ENCODE assay signal across 13 cellular contexts in the genomic region with DNA sequence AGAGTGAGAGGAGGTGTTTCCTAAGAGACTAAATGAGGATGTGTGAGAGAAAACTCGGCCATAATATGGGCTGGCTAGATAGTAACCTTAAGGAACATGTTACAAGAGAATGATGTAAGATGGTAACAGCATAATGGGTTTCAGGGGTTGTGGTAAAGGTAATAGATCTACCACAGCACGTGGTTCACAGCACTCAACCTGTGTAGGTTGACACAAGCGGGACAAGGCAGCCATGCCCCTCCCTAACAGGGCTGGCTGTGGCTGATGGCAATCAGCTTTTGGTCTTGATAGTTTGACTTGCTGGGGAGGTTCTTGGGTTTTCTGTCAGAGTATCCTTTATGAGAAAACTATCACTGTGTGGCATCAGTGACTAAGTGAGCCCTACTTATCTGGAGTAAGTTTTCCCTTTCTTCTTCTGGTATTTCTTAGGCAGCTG.
DNase-seq lines count a peak whose midpoint lies in the region; ATAC-seq, FAIRE-seq and TF ChIP-seq lines count a peak whose summit lies in the region.
"Had no signal": no experiment of that assay in that cellular context is flagged by ENCODE, and none has a peak within 500 bp of the region (broad histone marks: within the 10 kb centered on the region; RNA-seq: fewer than 3 reads in every experiment).

No MANE protein-coding gene starts in this region.

- H3K4me2 ChIP-seq in K562 (ENCODE audit: insufficient read depth, low read length): no peak overlapping the region

- no peak for FAIRE-seq in K562 (lab: Jason Lieb, UNC)
- FAIRE-seq: colon, D721Med, GM18507 had no signal

- H4K20me1 ChIP-seq in K562 (replicated peaks; ENCODE audit: control insufficient read depth, insufficient read depth, low read length): no peaks in the 10 kb centered on the region

- DNase-seq in K562 (ENCODE audit: extremely low read depth in 1 of 4, low spot score in 3 of 4) (peak in 3 of 4 experiments; percentile 20 to 35 (median 25)), NCI-H1694 (lab: John Stamatoyannopoulos, UW) (no peak), prostate gland (ENCODE audit: low spot score) (no peak), transverse colon (no peak)
- DNase-seq: foreskin fibroblast, upper lobe of left lung had no signal

- TF ChIP-seq EP300 in K562 (IDR thresholded peaks at IDR 0.05; ENCODE audit: low read length) (no peak), transverse colon (IDR thresholded peaks at IDR 0.05; ENCODE audit: low read depth) (no peak)

- POLR2A ChIA-PET in K562 (lab: Yijun Ruan, JAX): interaction anchor here (0.9 kb wide), 1 partner anchor 10 kb away, joined by 4 read pairs; no protein-coding TSS in a partner anchor

- TF ChIP-seq POLR2A in K562 (conservative IDR thresholded peaks at IDR 0.05) (no peak), prostate gland (IDR thresholded peaks at IDR 0.05) (no peak), transverse colon (IDR thresholded peaks at IDR 0.05) (no peak)

- TF ChIP-seq CTCF in K562 (IDR thresholded peaks at IDR 0.05 in 2 of 3, conservative IDR thresholded peaks at IDR 0.05 in 1 of 3; ENCODE audit: insufficient read depth in 2 of 3, low read depth in 1 of 3, low read length in 3 of 3) (no peak), prostate gland (IDR thresholded peaks at IDR 0.05) (no peak), transverse colon (IDR thresholded peaks at IDR 0.05) (no peak)

- H3K4me3 ChIP-seq in K562 (no peak overlapping the region), prostate gland (no peak overlapping the region), transverse colon (no peak overlapping the region)
- H3K4me3 ChIP-seq: upper lobe of left lung had no signal

- no peak overlapping the region for H3K27ac ChIP-seq in K562 (ENCODE audit: extremely low read depth, low read depth, low read length)
- no peak overlapping the region for H3K27ac ChIP-seq in prostate gland
- H3K27ac ChIP-seq in transverse colon: no peak overlapping the region
- H3K27ac ChIP-seq: parathyroid adenoma, upper lobe of left lung had no signal

- H3K79me2 ChIP-seq in K562 (ENCODE audit: control insufficient read depth, insufficient read depth, low read length): no peaks in the 10 kb centered on the region

- H2AFZ ChIP-seq in K562 (ENCODE audit: low read depth, low read length): peak overlapping the region; percentile 27; the same call in 1 of the 2 replicates
- H2AFZ ChIP-seq: parathyroid adenoma had no signal

- no peaks in the 10 kb centered on the region for H3K9me3 ChIP-seq in K562 (replicated peaks; ENCODE audit: control insufficient read depth, insufficient read depth, low read depth, low read length)
- H3K9me3 ChIP-seq in prostate gland: no peaks in the 10 kb centered on the region
- H3K9me3 ChIP-seq in transverse colon: no peaks in the 10 kb centered on the region
- H3K9me3 ChIP-seq: upper lobe of left lung had no signal

- no TSS peak for BruUV-seq in K562 (replicated peaks; lab: Mats Ljungman, UMichigan)

- no peak overlapping the region for H3K9ac ChIP-seq in K562 (ENCODE audit: insufficient read depth in 1 of 2, low read depth in 2 of 2, low read length in 2 of 2)
- H3K9ac ChIP-seq: parathyroid adenoma had no signal

- H3K4me1 ChIP-seq in K562 (replicated peaks in 1 of 2; ENCODE audit: control insufficient read depth in 2 of 2, insufficient read depth in 2 of 2, low read length in 2 of 2): peaks cover 0 to 6% of the 10 kb centered on the region in 2 experiments; a peak in 1 of 5 replicates
- no peaks in the 10 kb centered on the region for H3K4me1 ChIP-seq in prostate gland (replicated peaks)
- peaks cover 0 to 6% (median 1%) of the 10 kb centered on the region in 4 donors for H3K4me1 ChIP-seq in transverse colon
- H3K4me1 ChIP-seq: upper lobe of left lung had no signal

- 0 out of 5 replicates have a peak, but pooled peaks cover 0 to 3% of the 10 kb centered on the region in 2 experiments for H3K27me3 ChIP-seq in K562 (ENCODE audit: control insufficient read depth in 2 of 2, insufficient read depth in 2 of 2, low read length in 2 of 2)
- no peaks in the 10 kb centered on the region for H3K27me3 ChIP-seq in prostate gland (replicated peaks; ENCODE audit: insufficient read depth)
- no peaks in the 10 kb centered on the region for H3K27me3 ChIP-seq in transverse colon
- H3K27me3 ChIP-seq: upper lobe of left lung had no signal

- H3K9me1 ChIP-seq in K562 (ENCODE audit: control insufficient read depth, insufficient read depth, low read length): no peaks in the 10 kb centered on the region

- no peak for TF ChIP-seq RAD21 in K562 (CRISPR knock-in tag; conservative IDR thresholded peaks at IDR 0.05 in 1 of 2, IDR thresholded peaks at IDR 0.05 in 1 of 2)

- H3K36me3 ChIP-seq in K562 (ENCODE audit: control insufficient read depth, insufficient read depth, low read length): no peaks in the 10 kb centered on the region
- H3K36me3 ChIP-seq in prostate gland: no peaks in the 10 kb centered on the region
- H3K36me3 ChIP-seq in transverse colon: no peaks in the 10 kb centered on the region

- ATAC-seq in GM18511 (IDR thresholded peaks at IDR 0.05; ENCODE audit: unreplicated experiment): peak; percentile 75
- ATAC-seq in GM19397 (IDR thresholded peaks at IDR 0.05; ENCODE audit: unreplicated experiment): peak; percentile 77
- ATAC-seq in HG03135 (IDR thresholded peaks at IDR 0.05; ENCODE audit: unreplicated experiment): peak; percentile 70
- ATAC-seq in K562: peak; percentile 64

- intact Hi-C loops in K562 (cut with micrococcal nuclease): no loop called here
- intact Hi-C loops in prostate gland (cut with DNase I): no loop called here
- intact Hi-C loops in transverse colon (cut with DNase I; ENCODE audit: low total_unique reads): no loop called here

- 8% methylated on average over 3 of the region's 3 CpGs for whole genome bisulfite sequencing in K562 (ENCODE audit: insufficient coverage, low coverage, missing lambda C conversion rate)
- WGBS in prostate gland: 73% methylated on average over 3 of the region's 3 CpGs
- 78 to 82% methylated on average over 3 of the region's 3 CpGs for WGBS in transverse colon (ENCODE audit: low coverage in 1 of 2), 2 donors

- in situ Hi-C loops in K562 (cut with MboI) (no loop called here), transverse colon (cut with MboI; ENCODE audit: low pct_ligation_motif_present in 1 of 4, low pct_unique_long_range_greater_than_20kb in 1 of 4, low sequenced_read_pairs in 3 of 4) (loop anchor here in 3 of 4 donors (25.0 kb wide), 2 partner anchors 269 to 294 kb away; no protein-coding TSS in a partner anchor)

- CTCF ChIA-PET in K562 (lab: Yijun Ruan, JAX; ENCODE audit: low intra/inter-chr PET ratio): no interaction called here

TF ChIP-seq in K562, 482 proteins besides CTCF, POLR2A, EP300 and RAD21 (continues in another document):
- TF ChIP-seq, protein P1, sequence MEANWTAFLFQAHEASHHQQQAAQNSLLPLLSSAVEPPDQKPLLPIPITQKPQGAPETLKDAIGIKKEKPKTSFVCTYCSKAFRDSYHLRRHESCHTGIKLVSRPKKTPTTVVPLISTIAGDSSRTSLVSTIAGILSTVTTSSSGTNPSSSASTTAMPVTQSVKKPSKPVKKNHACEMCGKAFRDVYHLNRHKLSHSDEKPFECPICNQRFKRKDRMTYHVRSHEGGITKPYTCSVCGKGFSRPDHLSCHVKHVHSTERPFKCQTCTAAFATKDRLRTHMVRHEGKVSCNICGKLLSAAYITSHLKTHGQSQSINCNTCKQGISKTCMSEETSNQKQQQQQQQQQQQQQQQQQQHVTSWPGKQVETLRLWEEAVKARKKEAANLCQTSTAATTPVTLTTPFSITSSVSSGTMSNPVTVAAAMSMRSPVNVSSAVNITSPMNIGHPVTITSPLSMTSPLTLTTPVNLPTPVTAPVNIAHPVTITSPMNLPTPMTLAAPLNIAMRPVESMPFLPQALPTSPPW (CRISPR knock-in tag; IDR thresholded peaks at IDR 0.05): peak; percentile 80
- TF ChIP-seq, protein P2, sequence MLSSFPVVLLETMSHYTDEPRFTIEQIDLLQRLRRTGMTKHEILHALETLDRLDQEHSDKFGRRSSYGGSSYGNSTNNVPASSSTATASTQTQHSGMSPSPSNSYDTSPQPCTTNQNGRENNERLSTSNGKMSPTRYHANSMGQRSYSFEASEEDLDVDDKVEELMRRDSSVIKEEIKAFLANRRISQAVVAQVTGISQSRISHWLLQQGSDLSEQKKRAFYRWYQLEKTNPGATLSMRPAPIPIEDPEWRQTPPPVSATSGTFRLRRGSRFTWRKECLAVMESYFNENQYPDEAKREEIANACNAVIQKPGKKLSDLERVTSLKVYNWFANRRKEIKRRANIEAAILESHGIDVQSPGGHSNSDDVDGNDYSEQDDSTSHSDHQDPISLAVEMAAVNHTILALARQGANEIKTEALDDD (IDR thresholded peaks at IDR 0.05): peak; percentile 89
- TF ChIP-seq ZFP30 (CRISPR knock-in tag; IDR thresholded peaks at IDR 0.05; ENCODE audit: borderline replicate concordance) (no peak), CEBPB (tag; IDR thresholded peaks at IDR 0.05) (peak; percentile 19; the same call in 1 of the 2 replicates)
- TF ChIP-seq, protein P3, sequence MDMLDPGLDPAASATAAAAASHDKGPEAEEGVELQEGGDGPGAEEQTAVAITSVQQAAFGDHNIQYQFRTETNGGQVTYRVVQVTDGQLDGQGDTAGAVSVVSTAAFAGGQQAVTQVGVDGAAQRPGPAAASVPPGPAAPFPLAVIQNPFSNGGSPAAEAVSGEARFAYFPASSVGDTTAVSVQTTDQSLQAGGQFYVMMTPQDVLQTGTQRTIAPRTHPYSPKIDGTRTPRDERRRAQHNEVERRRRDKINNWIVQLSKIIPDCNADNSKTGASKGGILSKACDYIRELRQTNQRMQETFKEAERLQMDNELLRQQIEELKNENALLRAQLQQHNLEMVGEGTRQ (CRISPR knock-in tag; IDR thresholded peaks at IDR 0.05): no peak

Comparison
In these comparisons a context has a peak if more than half of its experiments do, and no peak if none do; other contexts are left out.
1. DNase-seq: peak in K562 (3 of 4); none in NCI-H1694 (single experiment), prostate gland (single experiment) and transverse colon (single experiment).
2. Peak in every context shown above with its lines, with median percentiles within 50 percentile points of each other: ATAC-seq.